1 cellular context compared by ENCODE assay signal in the genomic region with DNA sequence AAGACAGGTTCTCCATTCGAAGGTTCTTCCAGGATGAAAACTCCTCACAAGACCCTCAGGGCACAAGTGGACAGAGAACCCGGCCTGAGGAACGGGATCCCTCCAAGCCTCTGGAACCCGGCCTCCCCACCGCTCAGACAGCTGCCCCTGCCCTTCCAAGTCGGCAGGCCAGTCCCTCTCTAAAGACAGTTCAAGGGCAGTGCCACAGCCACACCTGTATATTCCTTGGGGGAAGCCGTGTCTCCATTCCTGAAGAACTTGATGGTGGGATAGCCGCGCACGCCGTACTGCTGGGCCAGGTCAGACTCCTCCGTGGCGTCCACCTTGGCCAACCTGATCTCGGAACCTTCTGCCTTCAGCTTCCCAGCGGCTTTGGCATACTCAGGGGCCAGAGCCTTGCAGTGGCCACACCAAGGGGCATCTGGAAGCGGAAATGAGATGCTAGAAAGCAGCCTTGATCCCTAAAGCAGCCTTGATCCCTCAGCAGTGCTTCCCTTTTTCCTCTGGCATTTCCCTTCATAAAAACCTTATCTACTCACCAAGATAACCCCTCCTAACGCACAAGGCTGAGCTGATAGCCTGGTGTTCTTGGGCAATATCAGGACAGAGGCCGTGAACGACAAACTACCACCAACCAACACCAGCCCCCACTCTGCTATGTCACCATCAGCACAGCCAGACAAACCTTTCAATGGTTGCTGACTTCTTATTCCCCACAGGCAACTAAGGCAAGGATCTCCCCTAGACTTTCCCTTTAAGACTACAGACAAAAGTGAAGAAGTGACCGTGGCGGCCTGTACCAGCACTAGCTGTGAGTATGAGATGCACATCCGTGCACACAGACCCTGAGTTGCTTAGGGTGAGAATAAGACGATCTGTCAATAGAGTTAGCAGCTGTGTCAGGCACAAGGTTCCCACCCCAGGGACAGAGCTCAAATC.
TF ChIP-seq lines count a peak whose summit lies in the region.

No MANE protein-coding gene starts in this region.

TF ChIP-seq in GM23338, 12 proteins besides CTCF, POLR2A, EP300 and RAD21 (continued from another document):
- TF ChIP-seq, protein P1, sequence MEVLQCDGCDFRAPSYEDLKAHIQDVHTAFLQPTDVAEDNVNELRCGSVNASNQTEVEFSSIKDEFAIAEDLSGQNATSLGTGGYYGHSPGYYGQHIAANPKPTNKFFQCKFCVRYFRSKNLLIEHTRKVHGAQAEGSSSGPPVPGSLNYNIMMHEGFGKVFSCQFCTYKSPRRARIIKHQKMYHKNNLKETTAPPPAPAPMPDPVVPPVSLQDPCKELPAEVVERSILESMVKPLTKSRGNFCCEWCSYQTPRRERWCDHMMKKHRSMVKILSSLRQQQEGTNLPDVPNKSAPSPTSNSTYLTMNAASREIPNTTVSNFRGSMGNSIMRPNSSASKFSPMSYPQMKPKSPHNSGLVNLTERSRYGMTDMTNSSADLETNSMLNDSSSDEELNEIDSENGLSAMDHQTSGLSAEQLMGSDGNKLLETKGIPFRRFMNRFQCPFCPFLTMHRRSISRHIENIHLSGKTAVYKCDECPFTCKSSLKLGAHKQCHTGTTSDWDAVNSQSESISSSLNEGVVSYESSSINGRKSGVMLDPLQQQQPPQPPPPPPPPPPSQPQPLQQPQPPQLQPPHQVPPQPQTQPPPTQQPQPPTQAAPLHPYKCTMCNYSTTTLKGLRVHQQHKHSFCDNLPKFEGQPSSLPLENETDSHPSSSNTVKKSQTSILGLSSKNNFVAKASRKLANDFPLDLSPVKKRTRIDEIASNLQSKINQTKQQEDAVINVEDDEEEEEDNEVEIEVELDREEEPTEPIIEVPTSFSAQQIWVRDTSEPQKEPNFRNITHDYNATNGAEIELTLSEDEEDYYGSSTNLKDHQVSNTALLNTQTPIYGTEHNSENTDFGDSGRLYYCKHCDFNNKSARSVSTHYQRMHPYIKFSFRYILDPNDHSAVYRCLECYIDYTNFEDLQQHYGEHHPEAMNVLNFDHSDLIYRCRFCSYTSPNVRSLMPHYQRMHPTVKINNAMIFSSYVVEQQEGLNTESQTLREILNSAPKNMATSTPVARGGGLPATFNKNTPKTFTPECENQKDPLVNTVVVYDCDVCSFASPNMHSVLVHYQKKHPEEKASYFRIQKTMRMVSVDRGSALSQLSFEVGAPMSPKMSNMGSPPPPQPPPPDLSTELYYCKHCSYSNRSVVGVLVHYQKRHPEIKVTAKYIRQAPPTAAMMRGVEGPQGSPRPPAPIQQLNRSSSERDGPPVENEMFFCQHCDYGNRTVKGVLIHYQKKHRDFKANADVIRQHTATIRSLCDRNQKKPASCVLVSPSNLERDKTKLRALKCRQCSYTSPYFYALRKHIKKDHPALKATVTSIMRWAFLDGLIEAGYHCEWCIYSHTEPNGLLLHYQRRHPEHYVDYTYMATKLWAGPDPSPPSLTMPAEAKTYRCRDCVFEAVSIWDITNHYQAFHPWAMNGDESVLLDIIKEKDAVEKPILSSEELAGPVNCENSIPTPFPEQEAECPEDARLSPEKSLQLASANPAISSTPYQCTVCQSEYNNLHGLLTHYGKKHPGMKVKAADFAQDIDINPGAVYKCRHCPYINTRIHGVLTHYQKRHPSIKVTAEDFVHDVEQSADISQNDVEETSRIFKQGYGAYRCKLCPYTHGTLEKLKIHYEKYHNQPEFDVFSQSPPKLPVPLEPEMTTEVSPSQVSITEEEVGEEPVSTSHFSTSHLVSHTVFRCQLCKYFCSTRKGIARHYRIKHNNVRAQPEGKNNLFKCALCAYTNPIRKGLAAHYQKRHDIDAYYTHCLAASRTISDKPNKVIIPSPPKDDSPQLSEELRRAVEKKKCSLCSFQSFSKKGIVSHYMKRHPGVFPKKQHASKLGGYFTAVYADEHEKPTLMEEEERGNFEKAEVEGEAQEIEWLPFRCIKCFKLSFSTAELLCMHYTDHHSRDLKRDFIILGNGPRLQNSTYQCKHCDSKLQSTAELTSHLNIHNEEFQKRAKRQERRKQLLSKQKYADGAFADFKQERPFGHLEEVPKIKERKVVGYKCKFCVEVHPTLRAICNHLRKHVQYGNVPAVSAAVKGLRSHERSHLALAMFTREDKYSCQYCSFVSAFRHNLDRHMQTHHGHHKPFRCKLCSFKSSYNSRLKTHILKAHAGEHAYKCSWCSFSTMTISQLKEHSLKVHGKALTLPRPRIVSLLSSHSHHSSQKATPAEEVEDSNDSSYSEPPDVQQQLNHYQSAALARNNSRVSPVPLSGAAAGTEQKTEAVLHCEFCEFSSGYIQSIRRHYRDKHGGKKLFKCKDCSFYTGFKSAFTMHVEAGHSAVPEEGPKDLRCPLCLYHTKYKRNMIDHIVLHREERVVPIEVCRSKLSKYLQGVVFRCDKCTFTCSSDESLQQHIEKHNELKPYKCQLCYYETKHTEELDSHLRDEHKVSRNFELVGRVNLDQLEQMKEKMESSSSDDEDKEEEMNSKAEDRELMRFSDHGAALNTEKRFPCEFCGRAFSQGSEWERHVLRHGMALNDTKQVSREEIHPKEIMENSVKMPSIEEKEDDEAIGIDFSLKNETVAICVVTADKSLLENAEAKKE (CRISPR knock-in tag; IDR thresholded peaks at IDR 0.05) = no peak
